Comparison of ENCODE assay signal across 1 cellular context in the genomic region with DNA sequence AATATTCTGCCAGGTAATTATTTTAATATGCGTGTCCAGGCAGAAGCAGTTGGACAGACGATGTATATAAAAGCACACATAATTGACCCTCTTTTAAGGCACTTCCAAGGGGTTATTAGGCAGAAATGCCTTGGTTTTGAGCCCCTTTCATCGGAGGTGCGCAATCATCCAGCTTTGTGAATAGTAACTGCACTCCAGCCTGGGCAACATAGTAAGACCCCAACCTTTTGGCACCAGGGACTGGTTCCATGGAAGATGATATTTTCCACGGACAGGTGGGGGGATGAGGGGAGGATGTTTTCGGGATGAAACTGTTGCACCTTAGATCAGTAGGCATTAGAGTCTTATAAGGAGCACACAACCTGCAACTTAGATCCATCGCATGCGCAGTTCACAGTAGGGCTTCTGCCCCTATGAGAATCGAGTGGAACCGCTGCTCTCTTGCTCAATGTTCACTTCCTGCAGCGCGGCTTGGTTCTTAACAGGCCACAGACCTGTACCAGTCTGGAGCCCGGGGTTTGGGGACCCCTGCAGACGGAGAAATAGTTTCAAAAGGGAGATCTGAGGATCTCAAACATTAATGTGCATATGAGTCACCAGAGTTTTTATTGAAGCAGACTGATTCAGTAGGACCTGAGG.
TF ChIP-seq lines count a peak whose summit lies in the region.

No MANE protein-coding gene starts in this region.

TF ChIP-seq in GM23338, 12 proteins besides CTCF, POLR2A, EP300 and RAD21 (continued from another document):
- TF ChIP-seq, protein P1, sequence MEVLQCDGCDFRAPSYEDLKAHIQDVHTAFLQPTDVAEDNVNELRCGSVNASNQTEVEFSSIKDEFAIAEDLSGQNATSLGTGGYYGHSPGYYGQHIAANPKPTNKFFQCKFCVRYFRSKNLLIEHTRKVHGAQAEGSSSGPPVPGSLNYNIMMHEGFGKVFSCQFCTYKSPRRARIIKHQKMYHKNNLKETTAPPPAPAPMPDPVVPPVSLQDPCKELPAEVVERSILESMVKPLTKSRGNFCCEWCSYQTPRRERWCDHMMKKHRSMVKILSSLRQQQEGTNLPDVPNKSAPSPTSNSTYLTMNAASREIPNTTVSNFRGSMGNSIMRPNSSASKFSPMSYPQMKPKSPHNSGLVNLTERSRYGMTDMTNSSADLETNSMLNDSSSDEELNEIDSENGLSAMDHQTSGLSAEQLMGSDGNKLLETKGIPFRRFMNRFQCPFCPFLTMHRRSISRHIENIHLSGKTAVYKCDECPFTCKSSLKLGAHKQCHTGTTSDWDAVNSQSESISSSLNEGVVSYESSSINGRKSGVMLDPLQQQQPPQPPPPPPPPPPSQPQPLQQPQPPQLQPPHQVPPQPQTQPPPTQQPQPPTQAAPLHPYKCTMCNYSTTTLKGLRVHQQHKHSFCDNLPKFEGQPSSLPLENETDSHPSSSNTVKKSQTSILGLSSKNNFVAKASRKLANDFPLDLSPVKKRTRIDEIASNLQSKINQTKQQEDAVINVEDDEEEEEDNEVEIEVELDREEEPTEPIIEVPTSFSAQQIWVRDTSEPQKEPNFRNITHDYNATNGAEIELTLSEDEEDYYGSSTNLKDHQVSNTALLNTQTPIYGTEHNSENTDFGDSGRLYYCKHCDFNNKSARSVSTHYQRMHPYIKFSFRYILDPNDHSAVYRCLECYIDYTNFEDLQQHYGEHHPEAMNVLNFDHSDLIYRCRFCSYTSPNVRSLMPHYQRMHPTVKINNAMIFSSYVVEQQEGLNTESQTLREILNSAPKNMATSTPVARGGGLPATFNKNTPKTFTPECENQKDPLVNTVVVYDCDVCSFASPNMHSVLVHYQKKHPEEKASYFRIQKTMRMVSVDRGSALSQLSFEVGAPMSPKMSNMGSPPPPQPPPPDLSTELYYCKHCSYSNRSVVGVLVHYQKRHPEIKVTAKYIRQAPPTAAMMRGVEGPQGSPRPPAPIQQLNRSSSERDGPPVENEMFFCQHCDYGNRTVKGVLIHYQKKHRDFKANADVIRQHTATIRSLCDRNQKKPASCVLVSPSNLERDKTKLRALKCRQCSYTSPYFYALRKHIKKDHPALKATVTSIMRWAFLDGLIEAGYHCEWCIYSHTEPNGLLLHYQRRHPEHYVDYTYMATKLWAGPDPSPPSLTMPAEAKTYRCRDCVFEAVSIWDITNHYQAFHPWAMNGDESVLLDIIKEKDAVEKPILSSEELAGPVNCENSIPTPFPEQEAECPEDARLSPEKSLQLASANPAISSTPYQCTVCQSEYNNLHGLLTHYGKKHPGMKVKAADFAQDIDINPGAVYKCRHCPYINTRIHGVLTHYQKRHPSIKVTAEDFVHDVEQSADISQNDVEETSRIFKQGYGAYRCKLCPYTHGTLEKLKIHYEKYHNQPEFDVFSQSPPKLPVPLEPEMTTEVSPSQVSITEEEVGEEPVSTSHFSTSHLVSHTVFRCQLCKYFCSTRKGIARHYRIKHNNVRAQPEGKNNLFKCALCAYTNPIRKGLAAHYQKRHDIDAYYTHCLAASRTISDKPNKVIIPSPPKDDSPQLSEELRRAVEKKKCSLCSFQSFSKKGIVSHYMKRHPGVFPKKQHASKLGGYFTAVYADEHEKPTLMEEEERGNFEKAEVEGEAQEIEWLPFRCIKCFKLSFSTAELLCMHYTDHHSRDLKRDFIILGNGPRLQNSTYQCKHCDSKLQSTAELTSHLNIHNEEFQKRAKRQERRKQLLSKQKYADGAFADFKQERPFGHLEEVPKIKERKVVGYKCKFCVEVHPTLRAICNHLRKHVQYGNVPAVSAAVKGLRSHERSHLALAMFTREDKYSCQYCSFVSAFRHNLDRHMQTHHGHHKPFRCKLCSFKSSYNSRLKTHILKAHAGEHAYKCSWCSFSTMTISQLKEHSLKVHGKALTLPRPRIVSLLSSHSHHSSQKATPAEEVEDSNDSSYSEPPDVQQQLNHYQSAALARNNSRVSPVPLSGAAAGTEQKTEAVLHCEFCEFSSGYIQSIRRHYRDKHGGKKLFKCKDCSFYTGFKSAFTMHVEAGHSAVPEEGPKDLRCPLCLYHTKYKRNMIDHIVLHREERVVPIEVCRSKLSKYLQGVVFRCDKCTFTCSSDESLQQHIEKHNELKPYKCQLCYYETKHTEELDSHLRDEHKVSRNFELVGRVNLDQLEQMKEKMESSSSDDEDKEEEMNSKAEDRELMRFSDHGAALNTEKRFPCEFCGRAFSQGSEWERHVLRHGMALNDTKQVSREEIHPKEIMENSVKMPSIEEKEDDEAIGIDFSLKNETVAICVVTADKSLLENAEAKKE (CRISPR knock-in tag; IDR thresholded peaks at IDR 0.05) = no peak
